In genomic region chr14:44291516-44291915, GRCh38 we compare ENCODE assay signal across 1 cellular context.
TF ChIP-seq lines count a peak whose summit lies in the region.

No MANE protein-coding gene starts in this region.

TF ChIP-seq in GM23338, 12 proteins besides CTCF, POLR2A, EP300 and RAD21 (continued from another document):
- TF ChIP-seq, protein P1, sequence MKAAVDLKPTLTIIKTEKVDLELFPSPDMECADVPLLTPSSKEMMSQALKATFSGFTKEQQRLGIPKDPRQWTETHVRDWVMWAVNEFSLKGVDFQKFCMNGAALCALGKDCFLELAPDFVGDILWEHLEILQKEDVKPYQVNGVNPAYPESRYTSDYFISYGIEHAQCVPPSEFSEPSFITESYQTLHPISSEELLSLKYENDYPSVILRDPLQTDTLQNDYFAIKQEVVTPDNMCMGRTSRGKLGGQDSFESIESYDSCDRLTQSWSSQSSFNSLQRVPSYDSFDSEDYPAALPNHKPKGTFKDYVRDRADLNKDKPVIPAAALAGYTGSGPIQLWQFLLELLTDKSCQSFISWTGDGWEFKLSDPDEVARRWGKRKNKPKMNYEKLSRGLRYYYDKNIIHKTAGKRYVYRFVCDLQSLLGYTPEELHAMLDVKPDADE (IDR thresholded peaks at IDR 0.05), result no peak
- no peak for TF ChIP-seq REST (IDR thresholded peaks at IDR 0.05; ENCODE audit: unreplicated experiment)
